In genomic region chr7:74495112-74495880, GRCh38 we compare ENCODE assay signal across 21 cellular contexts. TPM values are rescaled to one million over a fixed set of nuclear protein-coding genes. Genes with fewer than 3 reads are reported as not detected.
DNase-seq lines count a peak whose midpoint lies in the region; ATAC-seq, FAIRE-seq and TF ChIP-seq lines count a peak whose summit lies in the region.
"Had no signal": no experiment of that assay in that cellular context is flagged by ENCODE, and none has a peak within 500 bp of the region (broad histone marks: within the 10 kb centered on the region; RNA-seq: fewer than 3 reads in every experiment).

No MANE protein-coding gene starts in this region.

- peaks cover 6% of the 10 kb centered on the region for H3K23me2 ChIP-seq in H1 (ENCODE audit: low read depth, low read length)

- H3K4me1 Mint-ChIP-seq in progenitor cell of endocrine pancreas (ENCODE audit: low read depth) = peaks cover 3% of the 10 kb centered on the region
- H3K4me1 Mint-ChIP-seq: activated CD4-positive, alpha-beta T cell treated with anti-CD3 and anti-CD28 coated beads, Interleukin-2, amount 10 ng/mL, durations not matched to agents 7 days and 5 days had no signal

- no peaks in the 10 kb centered on the region for H3K27me3 Mint-ChIP-seq in progenitor cell of endocrine pancreas
- H3K27me3 Mint-ChIP-seq: activated CD4-positive, alpha-beta T cell treated with anti-CD3 and anti-CD28 coated beads, Interleukin-2, amount 10 ng/mL, durations not matched to agents 7 days and 5 days had no signal

- H2BK120ac ChIP-seq in H1 (replicated peaks; ENCODE audit: low read depth, low read length) = no peak overlapping the region

- peaks cover 19% of the 10 kb centered on the region for H3K36me3 Mint-ChIP-seq in progenitor cell of endocrine pancreas (ENCODE audit: insufficient read depth)

- FAIRE-seq in H1 (lab: Jason Lieb, UNC) (no peak), HepG2 (lab: Jason Lieb, UNC) (no peak)
- FAIRE-seq: islet of Langerhans had no signal

- no peak overlapping the region for H4K91ac ChIP-seq in H1 (replicated peaks; ENCODE audit: insufficient read length, low read length)

- TF ChIP-seq CTCF in DOHH2 (IDR thresholded peaks at IDR 0.05; ENCODE audit: low read depth, low read length, poor library complexity, severe bottlenecking) (no peak), H1 (IDR thresholded peaks at IDR 0.05; ENCODE audit: control extremely low read depth in 1 of 3, insufficient read depth in 1 of 3, low read depth in 1 of 3, low read length in 3 of 3) (no peak), HepG2 (CRISPR knock-in tag; IDR thresholded peaks at IDR 0.05) (no peak), progenitor cell of endocrine pancreas (IDR thresholded peaks at IDR 0.05; ENCODE audit: unreplicated experiment) (no peak), OCI-LY7 (conservative IDR thresholded peaks at IDR 0.05; ENCODE audit: low read length) (no peak)

- H3K27ac Mint-ChIP-seq in progenitor cell of endocrine pancreas = peak overlapping the region; percentile 72
- H3K27ac Mint-ChIP-seq: activated CD4-positive, alpha-beta T cell treated with anti-CD3 and anti-CD28 coated beads, Interleukin-2, amount 10 ng/mL, durations not matched to agents 7 days and 5 days; activated naive CD4-positive, alpha-beta T cell treated with anti-CD3 and anti-CD28 coated beads, Interleukin-2, amount 50 U/mL, for 72 hours had no signal

- H3K9me3 Mint-ChIP-seq in progenitor cell of endocrine pancreas (ENCODE audit: low read depth) = peaks cover 3% of the 10 kb centered on the region

- H3K4me2 ChIP-seq in DOHH2 (ENCODE audit: low read length) (peak overlapping the region; percentile 67), H1 (ENCODE audit: insufficient read depth in 1 of 2, low read depth in 2 of 2, low read length in 2 of 2) (no peak overlapping the region; a peak in 1 of 4 replicates), HepG2 (ENCODE audit: low read depth, low read length) (no peak overlapping the region), OCI-LY7 (ENCODE audit: low read length) (no peak overlapping the region)

- H2BK12ac ChIP-seq in H1 (ENCODE audit: low read depth, low read length) = peak overlapping the region; percentile 70; the same call in 1 of the 2 replicates

- H3K56ac ChIP-seq in H1 (replicated peaks; ENCODE audit: insufficient read length, low read depth, low read length) = no peak overlapping the region

- no peak overlapping the region for H3K23ac ChIP-seq in H1 (ENCODE audit: insufficient read length)

- no peak for ATAC-seq in HepG2
- ATAC-seq: activated naive CD4-positive, alpha-beta T cell treated with anti-CD3 and anti-CD28 coated beads, Interleukin-2, amount 50 U/mL, for 72 hours had no signal

- H3K14ac ChIP-seq in H1 (ENCODE audit: insufficient read length) = no peak overlapping the region

- no peak overlapping the region; the same call in 1 of the 2 replicates for H3K18ac ChIP-seq in H1 (ENCODE audit: extremely low read depth, low read length)

- CTCF ChIA-PET in H1 (lab: Charles Lee; ENCODE audit: partially characterized antibody) (interaction anchor here (1.7 to 2.0 kb wide), 2 partner anchors 36 to 77 kb away, joined by 6 to 8 read pairs; no protein-coding TSS in a partner anchor), HepG2 (lab: Yijun Ruan, JAX; ENCODE audit: low intra/inter-chr PET ratio, low total read pairs) (no interaction called here), OCI-LY7 (lab: Charles Lee; ENCODE audit: unreplicated experiment) (no interaction called here)

- H3K4me1 ChIP-seq in DOHH2 (ENCODE audit: control insufficient read depth, low read length) = peaks cover 81% of the 10 kb centered on the region
- H3K4me1 ChIP-seq in H1 (replicated peaks in 1 of 4; ENCODE audit: control insufficient read depth in 3 of 4, insufficient read depth in 4 of 4, low read length in 3 of 4) = peaks cover 0 to 2% (median 0%) of the 10 kb centered on the region in 4 experiments; a peak in 2 of 7 replicates
- H3K4me1 ChIP-seq in HepG2 (ENCODE audit: insufficient read depth, low read length) = peaks cover 43% of the 10 kb centered on the region
- H3K4me1 ChIP-seq in OCI-LY7 (ENCODE audit: insufficient read depth, low read length, poor library complexity, severe bottlenecking) = peaks cover 8% of the 10 kb centered on the region
- H3K4me1 ChIP-seq: ascending aorta had no signal

- peak overlapping the region; percentile 65; the same call in 1 of the 2 replicates for H4K8ac ChIP-seq in H1 (ENCODE audit: extremely low read depth, insufficient read depth, low read length)

- no peaks in the 10 kb centered on the region for H3K27me3 ChIP-seq in DOHH2 (ENCODE audit: control insufficient read depth, low read length)
- H3K27me3 ChIP-seq in H1 (replicated peaks in 1 of 4; ENCODE audit: control insufficient read depth in 3 of 4, extremely low read depth in 1 of 4, insufficient read depth in 3 of 4, low read length in 3 of 4) = no peaks in the 10 kb centered on the region; a peak in 1 of 7 replicates
- no peaks in the 10 kb centered on the region for H3K27me3 ChIP-seq in HepG2 (ENCODE audit: control insufficient read depth in 1 of 2, insufficient read depth in 2 of 2, low read length in 2 of 2)
- H3K27me3 ChIP-seq: ascending aorta, SJSA1 had no signal

- H3K4ac ChIP-seq in H1 (replicated peaks; ENCODE audit: insufficient read length, low read depth, low read length) = no peak overlapping the region

- H3K36me3 ChIP-seq in DOHH2 (ENCODE audit: control insufficient read depth, low read length) = peaks cover 37% of the 10 kb centered on the region
- H3K36me3 ChIP-seq in H1 (ENCODE audit: control insufficient read depth in 2 of 4, insufficient read depth in 4 of 4, low read length in 3 of 4) = no peaks in the 10 kb centered on the region
- H3K36me3 ChIP-seq in HepG2 (replicated peaks in 1 of 2; ENCODE audit: control insufficient read depth in 1 of 2, insufficient read depth in 2 of 2, low read length in 2 of 2) = peaks cover 0 to 4% of the 10 kb centered on the region in 2 experiments; a peak in 2 of 5 replicates
- no peaks in the 10 kb centered on the region for H3K36me3 ChIP-seq in OCI-LY7 (ENCODE audit: insufficient read depth, low read length)
- H3K36me3 ChIP-seq: ascending aorta had no signal

- intact Hi-C loops in HepG2 (cut with micrococcal nuclease; ENCODE audit: unreplicated experiment) = no loop called here
- intact Hi-C loops in OCI-LY7 (cut with micrococcal nuclease; ENCODE audit: unreplicated experiment) = no loop called here

- H3K9me2 ChIP-seq in DOHH2 (replicated peaks; ENCODE audit: control insufficient read depth, low read length) (no peaks in the 10 kb centered on the region), OCI-LY7 (ENCODE audit: insufficient read depth, low read length) (no peaks in the 10 kb centered on the region)

- no peak for TF ChIP-seq POLR2A in H1 (IDR thresholded peaks at IDR 0.05; ENCODE audit: control extremely low read depth in 1 of 2, low read depth in 2 of 2, low read length in 2 of 2)
- no peak for TF ChIP-seq POLR2A in HepG2 (IDR thresholded peaks at IDR 0.05; ENCODE audit: insufficient read depth in 1 of 2, low read depth in 2 of 2, low read length in 2 of 2)

- POLR2A ChIA-PET in H1 (lab: Charles Lee; ENCODE audit: partially characterized antibody) (interaction anchor here (2.1 kb wide), 1 partner anchor 10 kb away, joined by 5 read pairs; no protein-coding TSS in a partner anchor), HepG2 (lab: Yijun Ruan, JAX) (no interaction called here), OCI-LY7 (lab: Charles Lee) (interaction anchor here (0.5 kb wide), 1 partner anchor 1660 kb away, joined by 3 read pairs; no protein-coding TSS in a partner anchor)

- H3K79me1 ChIP-seq in H1 (ENCODE audit: low read depth, low read length) = peaks cover 14% of the 10 kb centered on the region

- BruUV-seq in HepG2 (replicated peaks; lab: Mats Ljungman, UMichigan) (no TSS peak), OCI-LY7 (replicated peaks; lab: Mats Ljungman, UMichigan) (no TSS peak)

- WGBS in H1 (ENCODE audit: extremely low coverage in 1 of 2, insufficient coverage in 1 of 2, insufficient read length in 1 of 2, insufficient replicate concordance in 2 of 2, low coverage in 1 of 2, low lambda C conversion rate in 2 of 2, missing lambda C conversion rate in 1 of 2), 2 experiments = 84% methylated on average over 14 of the region's 15 CpGs; no CpG with 5 or more reads in 1 of the 2 experiments
- WGBS in HepG2 (ENCODE audit: low lambda C conversion rate) = 88% methylated on average over 13 of the region's 15 CpGs

- H3K79me2 ChIP-seq in DOHH2 (ENCODE audit: control insufficient read depth, low read length) (peaks cover 90% of the 10 kb centered on the region), H1 (ENCODE audit: control insufficient read depth in 1 of 2, insufficient read depth in 2 of 2, low read length in 2 of 2) (peaks cover 0 to 39% of the 10 kb centered on the region in 2 experiments; a peak in 1 of 4 replicates), HepG2 (ENCODE audit: insufficient read depth, low read length) (peaks cover 8% of the 10 kb centered on the region), OCI-LY7 (ENCODE audit: insufficient read depth, low read depth, low read length) (no peaks in the 10 kb centered on the region)

- H2BK15ac ChIP-seq in H1 (ENCODE audit: low read length) = no peak overlapping the region

- no peak overlapping the region for H2AK5ac ChIP-seq in H1 (ENCODE audit: low read depth, low read length)

- DNase-seq in H1 (ENCODE audit: low read depth in 1 of 2, low spot score in 2 of 2) = no peak
- DNase-seq in HepG2 (ENCODE audit: low spot score) = no peak
- DNase-seq in progenitor cell of endocrine pancreas (ENCODE audit: low spot score, unreplicated experiment) = no peak
- DNase-seq in NAMALWA (ENCODE audit: low spot score) = no peak
- no peak for DNase-seq in NCI-H2227 (lab: John Stamatoyannopoulos, UW; ENCODE audit: unreplicated experiment)
- DNase-seq in NCI-H187 treated with DMSO at 0.1 percent for 48 hours (lab: John Stamatoyannopoulos, UW) = no peak
- DNase-seq in OCI-LY7 (ENCODE audit: low spot score) = no peak
- DNase-seq: activated CD4-positive, alpha-beta T cell treated with anti-CD3 and anti-CD28 coated beads, Interleukin-2, amount 10 ng/mL, durations not matched to agents 7 days and 5 days; foreskin fibroblast; GF-D8; Karpas-422; NCI-H187; NCI-H2227 treated with DMSO at 0.1 percent for 48 hours; T-helper 2 cell had no signal

- TF ChIP-seq RAD21 in H1 (IDR thresholded peaks at IDR 0.05 in 1 of 2, conservative IDR thresholded peaks at IDR 0.05 in 1 of 2; ENCODE audit: low read depth in 2 of 2, low read length in 2 of 2) (no peak), HepG2 (CRISPR knock-in tag; IDR thresholded peaks at IDR 0.05) (no peak)

- H2BK5ac ChIP-seq in H1 (ENCODE audit: low read depth, low read length) = no peak overlapping the region

- peaks cover 56% of the 10 kb centered on the region for H3F3A ChIP-seq in DOHH2 (ENCODE audit: control insufficient read depth, insufficient read depth)

- no peak overlapping the region for H4K5ac ChIP-seq in H1 (ENCODE audit: insufficient read length, low read depth, low read length)

- peak overlapping the region; percentile 88 for H3K27ac ChIP-seq in DOHH2 (ENCODE audit: low read depth, low read length)
- H3K27ac ChIP-seq in H1 (ENCODE audit: low read depth, low read length) = no peak overlapping the region
- H3K27ac ChIP-seq in HepG2 (ENCODE audit: extremely low read length, insufficient read depth, low read length) = peak overlapping the region; percentile 92
- no peak overlapping the region for H3K27ac ChIP-seq in OCI-LY7 (ENCODE audit: low read depth, low read length, poor library complexity, severe bottlenecking)
- H3K27ac ChIP-seq: ascending aorta, epithelial cell of prostate, parathyroid adenoma, SJSA1 had no signal

- H2AFZ ChIP-seq in H1 (ENCODE audit: low read length) (no peak overlapping the region), HepG2 (ENCODE audit: low read length) (no peak overlapping the region), OCI-LY7 (ENCODE audit: low read length) (no peak overlapping the region)
- H2AFZ ChIP-seq: parathyroid adenoma had no signal

- peak overlapping the region; percentile 53 for H3K4me3 ChIP-seq in DOHH2 (ENCODE audit: low read length)
- H3K4me3 ChIP-seq in H1 (ENCODE audit: extremely low read depth in 1 of 4, insufficient read depth in 2 of 4, low read depth in 3 of 4, low read length in 4 of 4) = no peak overlapping the region
- no peak overlapping the region for H3K4me3 ChIP-seq in HepG2 (replicated peaks in 1 of 3; ENCODE audit: insufficient read depth in 1 of 3, low read depth in 2 of 3, low read length in 3 of 3)
- H3K4me3 ChIP-seq in OCI-LY7 (ENCODE audit: low read depth, low read length, poor library complexity, severe bottlenecking) = no peak overlapping the region
- H3K4me3 ChIP-seq: ascending aorta, SJSA1 had no signal

- peaks cover 5% of the 10 kb centered on the region; the same call in 1 of the 2 replicates for H4K20me1 ChIP-seq in DOHH2 (ENCODE audit: control insufficient read depth, insufficient read depth, low read depth, low read length)
- H4K20me1 ChIP-seq in H1 (replicated peaks in 1 of 2; ENCODE audit: control insufficient read depth in 1 of 2, insufficient read depth in 2 of 2, low read length in 2 of 2) = peaks cover 5 to 23% of the 10 kb centered on the region in 2 experiments
- H4K20me1 ChIP-seq in HepG2 (ENCODE audit: insufficient read depth, low read length) = peaks cover 3% of the 10 kb centered on the region; the same call in 1 of the 2 replicates
- H4K20me1 ChIP-seq in OCI-LY7 (ENCODE audit: insufficient read depth, low read length) = no peaks in the 10 kb centered on the region

- H3K9ac ChIP-seq in H1 (replicated peaks in 1 of 4; ENCODE audit: extremely low read depth in 1 of 4, low read depth in 3 of 4, low read length in 3 of 4) = no peak overlapping the region
- H3K9ac ChIP-seq in HepG2 (ENCODE audit: insufficient read depth, low read depth, low read length) = no peak overlapping the region
- H3K9ac ChIP-seq: parathyroid adenoma had no signal

- in situ Hi-C loops in HepG2 (cut with HindIII; ENCODE audit: extremely low pct_ligation_motif_present, low pct_unique_long_range_greater_than_20kb) = no loop called here

- no peak overlapping the region for H2BK20ac ChIP-seq in H1 (ENCODE audit: low read length)

- peaks cover 17% of the 10 kb centered on the region for H3K9me3 ChIP-seq in DOHH2 (ENCODE audit: control insufficient read depth, insufficient read depth, low read length)
- no peaks in the 10 kb centered on the region for H3K9me3 ChIP-seq in H1 (ENCODE audit: insufficient read depth in 2 of 2, low read depth in 1 of 2, low read length in 1 of 2)
- H3K9me3 ChIP-seq in HepG2 (ENCODE audit: low read length) = no peaks in the 10 kb centered on the region
- no peaks in the 10 kb centered on the region for H3K9me3 ChIP-seq in OCI-LY7 (ENCODE audit: low read length)
- H3K9me3 ChIP-seq: ascending aorta, SJSA1 had no signal

- TF ChIP-seq EP300 in H1 (IDR thresholded peaks at IDR 0.05; ENCODE audit: borderline replicate concordance in 1 of 2, low read depth in 2 of 2, low read length in 2 of 2) (no peak), HepG2 (IDR thresholded peaks at IDR 0.05; ENCODE audit: low read depth in 2 of 2, low read length in 2 of 2) (no peak), HepG2 (CRISPR knock-in tag; IDR thresholded peaks at IDR 0.05; ENCODE audit: borderline replicate concordance) (no peak)

- no peak overlapping the region for H3K4me3 Mint-ChIP-seq in progenitor cell of endocrine pancreas (ENCODE audit: low read depth)
- H3K4me3 Mint-ChIP-seq: activated CD4-positive, alpha-beta T cell treated with anti-CD3 and anti-CD28 coated beads, Interleukin-2, amount 10 ng/mL, durations not matched to agents 7 days and 5 days had no signal

RNA-seq across cellular contexts. Expression of gene GTF2IRD1, which starts 41.6 kb away (rescaled TPM):
- total RNA-seq in H1 (2021; fragmentation: NEBNext Ultra II Directional; extraction: Animal tissue kit (Norgen Biotek cat#: 25700)) = 45.4 and 46.5 TPM in 2 replicates
- polyA plus RNA-seq in H1 (2011; rRNA removed) (27.4 and 34.9 TPM in 2 replicates), HepG2 (2011; rRNA removed) (26.7 and 28.2 TPM in 2 replicates)
- polyA plus RNA-seq in H1 (2011; cell fraction: cytosol; rRNA removed) = 25.8 TPM
- polyA plus RNA-seq in H1 (2011; cell fraction: nucleus; rRNA removed) = 57.6 TPM
- polyA plus RNA-seq in H1 (2012, experiment 1 of 2) = 40.0 to 48.4 TPM (median 43.5 TPM) in 4 replicates
- polyA plus RNA-seq in H1 (2012, experiment 2 of 2) = 25.8 TPM
- 40.2 TPM for polyA plus RNA-seq in H1 (2013, experiment 1 of 2)
- polyA plus RNA-seq in H1 (2013, experiment 2 of 2) = 35.9 TPM
- 23.6 and 31.2 TPM in 2 replicates for polyA minus RNA-seq in H1 (2011; rRNA and poly(A)+ RNA removed)
- polyA minus RNA-seq in H1 (2011; cell fraction: cytosol; rRNA and poly(A)+ RNA removed) = 26.9 TPM
- 27.7 TPM for polyA minus RNA-seq in H1 (2011; cell fraction: nucleus; rRNA and poly(A)+ RNA removed)
- total RNA-seq in HepG2 (2016; rRNA removed; fragmentation: Illumina TruSeq; extraction: Trizol) (16.5 and 17.8 TPM in 2 replicates), progenitor cell of endocrine pancreas (52.6 and 60.7 TPM in 2 replicates), OCI-LY7 (2022) (29.7 and 34.3 TPM in 2 replicates)
- 8.1 and 9.5 TPM in 2 replicates for total RNA-seq in HepG2 (2016; cell fraction: cytosol; rRNA removed; fragmentation: Illumina TruSeq; extraction: Trizol; ENCODE audit: low read depth)
- 13.6 and 19.1 TPM in 2 replicates for total RNA-seq in HepG2 (2016; cell fraction: insoluble cytoplasmic fraction; rRNA removed; fragmentation: Illumina TruSeq; extraction: Trizol)
- total RNA-seq in HepG2 (2016; cell fraction: membrane; rRNA removed; fragmentation: Illumina TruSeq; extraction: Trizol) = 17.2 and 18.9 TPM in 2 replicates
- 15.6 and 22.1 TPM in 2 replicates for total RNA-seq in HepG2 (2016; cell fraction: nucleus; rRNA removed; fragmentation: Illumina TruSeq; extraction: Trizol)
- polyA plus RNA-seq in HepG2 (2011; cell fraction: cytosol; rRNA removed) = 12.3 and 16.0 TPM in 2 replicates
- polyA plus RNA-seq in HepG2 (2011; cell fraction: nucleus; rRNA removed) = 38.7 and 43.3 TPM in 2 replicates
- polyA plus RNA-seq in HepG2 (2012) = 36.1 and 37.4 TPM in 2 replicates
- polyA plus RNA-seq in HepG2 (2016; cell fraction: cytosol; fragmentation: Illumina TruSeq; extraction: Trizol; ENCODE audit: low read depth) = 10.4 and 12.9 TPM in 2 replicates
- 27.6 and 31.7 TPM in 2 replicates for polyA plus RNA-seq in HepG2 (2016; cell fraction: insoluble cytoplasmic fraction; fragmentation: Illumina TruSeq; extraction: Trizol; ENCODE audit: low read depth)
- 23.3 and 26.7 TPM in 2 replicates for polyA plus RNA-seq in HepG2 (2016; cell fraction: membrane; fragmentation: Illumina TruSeq; extraction: Trizol; ENCODE audit: low read depth)
- 51.1 and 66.8 TPM in 2 replicates for polyA plus RNA-seq in HepG2 (2016; cell fraction: nucleus; fragmentation: Illumina TruSeq; extraction: Trizol; ENCODE audit: insufficient read depth, low read depth)
- polyA minus RNA-seq in HepG2 (2011; rRNA and poly(A)+ RNA removed; ENCODE audit: low replicate concordance) = 23.4 and 53.2 TPM in 2 replicates
- polyA minus RNA-seq in HepG2 (2011; cell fraction: cytosol; rRNA and poly(A)+ RNA removed) = 14.9 and 17.7 TPM in 2 replicates
- 15.5 and 16.5 TPM in 2 replicates for polyA minus RNA-seq in HepG2 (2011; cell fraction: nucleus; rRNA and poly(A)+ RNA removed)
- 4.2 and 4.4 TPM in 2 replicates for total RNA-seq in OCI-LY7 (2014; rRNA removed; shearing (Covaris generic))

Comparison
In these comparisons a context has a peak if more than half of its experiments do, and no peak if none do; other contexts are left out.
1. H3K27ac ChIP-seq: peak in DOHH2 (single experiment) and HepG2 (single experiment); none in H1 (single experiment) and OCI-LY7 (single experiment).